Comparison of ENCODE assay signal across 9 cellular contexts in the genomic region with DNA sequence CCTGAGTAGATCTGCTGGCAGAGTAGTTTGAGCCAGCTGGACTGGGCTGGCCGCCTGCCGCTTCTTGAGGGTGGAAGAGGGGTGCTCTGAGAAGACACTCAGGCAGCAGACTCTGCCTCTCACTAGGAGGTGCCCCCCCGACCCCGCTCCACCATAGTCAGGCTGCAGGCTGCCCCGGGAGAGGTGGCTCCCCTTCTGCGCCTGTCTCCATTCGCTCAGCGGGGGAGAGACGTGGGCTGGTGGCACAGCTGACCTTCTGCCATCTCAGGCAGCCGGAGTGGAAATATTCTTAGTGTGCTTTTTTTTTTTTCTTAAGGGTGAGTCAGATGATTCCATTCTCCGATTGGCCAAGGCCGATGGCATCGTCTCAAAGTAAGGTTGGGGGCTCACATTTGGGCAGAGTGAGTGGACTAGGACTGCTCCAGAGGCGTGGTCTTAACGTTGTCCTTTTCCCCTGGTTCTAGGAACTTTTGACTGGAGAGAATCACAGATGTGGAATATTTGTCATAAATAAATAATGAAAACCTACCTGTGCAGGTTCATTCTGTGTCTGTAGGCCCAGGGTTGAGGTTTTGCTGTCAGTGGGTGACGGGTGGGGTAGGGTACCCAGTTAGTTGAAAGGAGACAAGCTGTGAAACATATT. TPM values are rescaled to one million over a fixed set of nuclear protein-coding genes. Genes with fewer than 3 reads are reported as not detected.
DNase-seq lines count a peak whose midpoint lies in the region; ATAC-seq and TF ChIP-seq lines count a peak whose summit lies in the region.
"Had no signal": no experiment of that assay in that cellular context is flagged by ENCODE, and none has a peak within 500 bp of the region (broad histone marks: within the 10 kb centered on the region; RNA-seq: fewer than 3 reads in every experiment).

No MANE protein-coding gene starts in this region.

- H3K9me3 ChIP-seq in iPS-18c (ENCODE audit: control insufficient read depth, insufficient read depth, low read length): peaks cover 4% of the 10 kb centered on the region
- no peaks in the 10 kb centered on the region for H3K9me3 ChIP-seq in stomach

- H3K36me3 ChIP-seq in stomach: peaks cover 14 to 53% (median 50%) of the 10 kb centered on the region in 4 donors

- H3K9me3 Mint-ChIP-seq in activated T-helper 17 cell treated with anti-CD3 and anti-CD28 coated beads, Interleukin-2, amount 50 U/mL, for 72 hours: no peaks in the 10 kb centered on the region

- H3K36me3 Mint-ChIP-seq in activated T-helper 17 cell treated with anti-CD3 and anti-CD28 coated beads, Interleukin-2, amount 50 U/mL, for 72 hours (ENCODE audit: low read depth): peaks cover 46% of the 10 kb centered on the region

- peak overlapping the region in 2 of 5 donors; percentile 98 to 99 for H3K27ac ChIP-seq in stomach

- no peak for ATAC-seq in activated T-helper 17 cell treated with anti-CD3 and anti-CD28 coated beads, Interleukin-2, amount 50 U/mL, for 72 hours (replicated peaks)

- no peak for TF ChIP-seq EP300 in stomach (IDR thresholded peaks at IDR 0.05)

- H3K4me3 Mint-ChIP-seq in activated T-helper 17 cell treated with anti-CD3 and anti-CD28 coated beads, Interleukin-2, amount 50 U/mL, for 72 hours: peak overlapping the region; percentile 95

- TF ChIP-seq CTCF in stomach (IDR thresholded peaks at IDR 0.05): no peak

- WGBS in stomach, 5 donors: 48 to 68% (median 57%) methylated on average over 9 to 16 of the region's 16 CpGs

- H3K27me3 Mint-ChIP-seq in activated T-helper 17 cell treated with anti-CD3 and anti-CD28 coated beads, Interleukin-2, amount 50 U/mL, for 72 hours: no peaks in the 10 kb centered on the region

- no peak for TF ChIP-seq POLR2A in stomach (IDR thresholded peaks at IDR 0.05)

- H3K4me1 Mint-ChIP-seq in activated T-helper 17 cell treated with anti-CD3 and anti-CD28 coated beads, Interleukin-2, amount 50 U/mL, for 72 hours: peaks cover 11% of the 10 kb centered on the region

- H3K27me3 ChIP-seq in stomach: no peaks in the 10 kb centered on the region

- H3K4me1 ChIP-seq in stomach: peaks cover 19 to 44% (median 33%) of the 10 kb centered on the region in 4 donors

- peak; percentile 29 to 45 for DNase-seq in activated CD4-positive, alpha-beta T cell treated with anti-CD3 and anti-CD28 coated beads for 4 hours
- DNase-seq in activated CD4-positive, alpha-beta T cell treated with anti-CD3 and anti-CD28 coated beads, Interleukin-2, amount 50 U/mL, for 1 hour: no peak
- DNase-seq in stomach (no peak), HT-29 (ENCODE audit: low spot score) (no peak), putamen (ENCODE audit: low spot score) (no peak), SHP77 (lab: John Stamatoyannopoulos, UW) (no peak)
- DNase-seq: aorta had no signal

- H3K27ac Mint-ChIP-seq in activated T-helper 17 cell treated with anti-CD3 and anti-CD28 coated beads, Interleukin-2, amount 50 U/mL, for 72 hours: peak overlapping the region; percentile 94

- peak overlapping the region; percentile 72 for H3K4me3 ChIP-seq in iPS-18c (ENCODE audit: insufficient read depth, low read depth, low read length)
- H3K4me3 ChIP-seq in stomach: peak overlapping the region; percentile 98 to 99 (median 99)

- intact Hi-C loops in stomach (cut with DNase I; ENCODE audit: low total_unique reads): no loop called here

RNA-seq across cellular contexts. Expression of a gene that starts 1.2 kb away (rescaled TPM):
- 1,000 to 10,000 TPM; 2,323 to 2,749 TPM for total RNA-seq in activated T-helper 17 cell treated with anti-CD3 and anti-CD28 coated beads, Interleukin-2, amount 50 U/mL, for 72 hours
- 1,000 to 10,000 TPM in 3 of 5 donors, 100 to 1,000 TPM in 2; 239 to 2,998 (median 1,528) TPM for total RNA-seq in stomach
- 1,000 to 10,000 TPM; 4,606 to 7,615 (median 4,647) TPM for polyA plus RNA-seq in stomach
- total RNA-seq in HT-29 (2014; rRNA removed; shearing (Covaris generic)): 3,073 and 3,139 TPM in 2 replicates

RNA-seq across cellular contexts. Expression of a gene that starts 19.0 kb away (rescaled TPM):
- 1 to 10 TPM; 6.8 to 6.9 TPM for total RNA-seq in activated T-helper 17 cell treated with anti-CD3 and anti-CD28 coated beads, Interleukin-2, amount 50 U/mL, for 72 hours
- total RNA-seq in stomach: 1 to 10 TPM in 4 of 5 donors, under 1 TPM in 1; 0.55 to 7.8 (median 1.4) TPM
- polyA plus RNA-seq in stomach: 1 to 10 TPM; 2.0 to 3.2 (median 2.5) TPM
- 9.5 and 9.8 TPM in 2 replicates for total RNA-seq in HT-29 (2014; rRNA removed; shearing (Covaris generic))

RNA-seq across cellular contexts. Expression of a gene that starts 21.0 kb away (rescaled TPM):
- total RNA-seq in activated T-helper 17 cell treated with anti-CD3 and anti-CD28 coated beads, Interleukin-2, amount 50 U/mL, for 72 hours: under 1 TPM; 0.29 to 0.39 TPM
- 100 to 1,000 TPM in 2 of 5 donors, 10 to 100 TPM in 3; 42.2 to 278 (median 86.9) TPM for total RNA-seq in stomach
- polyA plus RNA-seq in stomach: 100 to 1,000 TPM in 1 of 3 donors, 10 to 100 TPM in 2; 41.4 to 278 (median 72.3) TPM
- total RNA-seq in HT-29 (2014; rRNA removed; shearing (Covaris generic)): 286 and 336 TPM in 2 replicates

RNA-seq across cellular contexts. Expression of a gene that starts 39.2 kb away (rescaled TPM):
- not detected for total RNA-seq in activated T-helper 17 cell treated with anti-CD3 and anti-CD28 coated beads, Interleukin-2, amount 50 U/mL, for 72 hours
- total RNA-seq in stomach: 1 to 10 TPM in 1 of 5 donors, under 1 TPM in 2, not detected in 2; 0.45 to 2.3 (median 0.55) TPM
- polyA plus RNA-seq in stomach: 1 to 10 TPM; 2.1 to 8.0 (median 5.7) TPM
- 24.4 and 26.7 TPM in 2 replicates for total RNA-seq in HT-29 (2014; rRNA removed; shearing (Covaris generic))
- total RNA-seq: aorta had no signal

Comparison
In these comparisons a context has a peak if more than half of its experiments do, and no peak if none do; other contexts are left out.
1. DNase-seq: peak in activated CD4-positive, alpha-beta T cell treated with anti-CD3 and anti-CD28 coated beads for 4 hours (2 of 2); none in activated CD4-positive, alpha-beta T cell treated with anti-CD3 and anti-CD28 coated beads, Interleukin-2, amount 50 U/mL, for 1 hour (single experiment), stomach (single experiment), HT-29 (single experiment), putamen (single experiment) and SHP77 (0 of 2).
2. RNA of a gene that starts 21.0 kb away (total RNA-seq): 286 to 336 TPM in HT-29 and 42.2 to 278 TPM in stomach; 0.29 to 0.39 TPM in activated T-helper 17 cell treated with anti-CD3 and anti-CD28 coated beads, Interleukin-2, amount 50 U/mL, for 72 hours; every median in the first group is over 10 times any median in the second.